Comparison of ENCODE assay signal across 36 cellular contexts in genomic region chr22:30128511-30128910, GRCh38. TPM values are rescaled to one million over a fixed set of nuclear protein-coding genes. Genes with fewer than 3 reads are reported as not detected.
"Had no signal": no experiment of that assay in that cellular context is flagged by ENCODE, and none has a peak within 500 bp of the region (broad histone marks: within the 10 kb centered on the region; RNA-seq: fewer than 3 reads in every experiment).

No MANE protein-coding gene starts in this region.

- H3K36me3 ChIP-seq: adrenal gland, cardiac muscle cell, colonic mucosa, esophagus squamous epithelium, gastroesophageal sphincter, heart right ventricle had no signal

- H3K9me3 ChIP-seq: adrenal gland, body of pancreas, colonic mucosa, esophagus squamous epithelium, gastroesophageal sphincter, heart right ventricle had no signal

- H3K27ac ChIP-seq: adrenal gland, body of pancreas, cardiac muscle cell, colonic mucosa, epithelial cell of prostate, esophagus squamous epithelium, gastroesophageal sphincter, heart right ventricle had no signal

- ATAC-seq: activated CD4-positive, alpha-beta T cell treated with anti-CD3 and anti-CD28 coated beads for 36 hours; activated CD8-positive, alpha-beta memory T cell treated with anti-CD3 and anti-CD28 coated beads, Interleukin-2, amount 10 ng/mL, durations not matched to agents 7 days and 5 days; activated CD8-positive, alpha-beta T cell treated with anti-CD3 and anti-CD28 coated beads, Interleukin-2, amount 10 ng/mL, durations not matched to agents 7 days and 5 days; activated naive CD8-positive, alpha-beta T cell treated with anti-CD3 and anti-CD28 coated beads, Interleukin-2, amount 50 U/mL, for 24 hours; body of pancreas; gastroesophageal sphincter; heart right ventricle; T-helper 17 cell had no signal

- H3K27me3 ChIP-seq: adrenal gland, body of pancreas, cardiac muscle cell, colonic mucosa, esophagus squamous epithelium had no signal

- H3K4me3 ChIP-seq: adrenal gland, body of pancreas, cardiac muscle cell, colonic mucosa, esophagus squamous epithelium, gastroesophageal sphincter, heart right ventricle had no signal

- H3K4me1 ChIP-seq: adrenal gland, body of pancreas, colonic mucosa, esophagus squamous epithelium, gastroesophageal sphincter, heart right ventricle had no signal

- DNase-seq: activated CD4-positive, alpha-beta memory T cell treated with anti-CD3 and anti-CD28 coated beads for 36 hours; activated CD4-positive, alpha-beta T cell treated with anti-CD3 and anti-CD28 coated beads for 36 hours; activated CD4-positive, alpha-beta T cell treated with anti-CD3 and anti-CD28 coated beads, Interleukin-2, amount 10 ng/mL, durations not matched to agents 24 days and 14 days; activated CD4-positive, CD25-positive, alpha-beta regulatory T cell; activated CD4-positive, CD25-positive, alpha-beta regulatory T cell treated with anti-CD3 and anti-CD28 coated beads, Interleukin-2, amount 50 U/mL, for 72 hours; activated CD8-positive, alpha-beta memory T cell treated with anti-CD3 and anti-CD28 coated beads, Interleukin-2, amount 10 ng/mL, durations not matched to agents 7 days and 5 days; activated CD8-positive, alpha-beta memory T cell treated with anti-CD3 and anti-CD28 coated beads, Interleukin-2, amount 50 U/mL, for 4 hours; activated CD8-positive, alpha-beta T cell treated with anti-CD3 and anti-CD28 coated beads, Interleukin-2, amount 10 ng/mL, durations not matched to agents 7 days and 5 days; activated effector memory CD4-positive, alpha-beta T cell treated with anti-CD3 and anti-CD28 coated beads, Interleukin-2, amount 50 U/mL, for 16 hours; activated naive CD4-positive, alpha-beta T cell treated with anti-CD3 and anti-CD28 coated beads for 36 hours; activated naive CD8-positive, alpha-beta T cell treated with anti-CD3 and anti-CD28 coated beads for 36 hours; activated naive CD8-positive, alpha-beta T cell treated with anti-CD3 and anti-CD28 coated beads, Interleukin-2, amount 50 U/mL, for 24 hours; activated T-cell treated with anti-CD3 and anti-CD28 coated beads, Interleukin-2, amount 50 U/mL, for 1 hour; activated T-cell treated with anti-CD3 and anti-CD28 coated beads, Interleukin-2, amount 50 U/mL, for 48 hours; adrenal gland; amygdala; aorta; body of pancreas; central memory CD4-positive, alpha-beta T cell; cerebellar nuclear complex; colonic mucosa; effector CD8-positive, alpha-beta T cell; esophagus squamous epithelium; foreskin melanocyte; heart right ventricle; T-helper 17 cell; T1000 had no signal

RNA-seq across cellular contexts. Expression of gene HORMAD2, which starts 48.2 kb away (rescaled TPM):
- total RNA-seq: activated CD4-positive, alpha-beta memory T cell treated with anti-CD3 and anti-CD28 coated beads for 36 hours; activated CD4-positive, alpha-beta T cell treated with anti-CD3 and anti-CD28 coated beads for 36 hours; activated CD4-positive, alpha-beta T cell treated with anti-CD3 and anti-CD28 coated beads, Interleukin-2, amount 10 ng/mL, durations not matched to agents 24 days and 14 days; activated CD8-positive, alpha-beta memory T cell treated with anti-CD3 and anti-CD28 coated beads for 36 hours; activated CD8-positive, alpha-beta T cell treated with anti-CD3 and anti-CD28 coated beads, Interleukin-2, amount 10 ng/mL, durations not matched to agents 7 days and 5 days; activated naive CD4-positive, alpha-beta T cell treated with anti-CD3 and anti-CD28 coated beads for 36 hours; activated naive CD8-positive, alpha-beta T cell treated with anti-CD3 and anti-CD28 coated beads for 36 hours; adrenal gland; aorta; body of pancreas; cardiac muscle cell; colonic mucosa; dermis microvascular lymphatic vessel endothelial cell; endothelial cell of umbilical vein; esophagus squamous epithelium; fibroblast of lung; fibroblast of villous mesenchyme; gastroesophageal sphincter; glomerular endothelial cell; heart right ventricle; T-helper 17 cell had no signal
